Comparison of ENCODE assay signal across 9 cellular contexts in the genomic region with DNA sequence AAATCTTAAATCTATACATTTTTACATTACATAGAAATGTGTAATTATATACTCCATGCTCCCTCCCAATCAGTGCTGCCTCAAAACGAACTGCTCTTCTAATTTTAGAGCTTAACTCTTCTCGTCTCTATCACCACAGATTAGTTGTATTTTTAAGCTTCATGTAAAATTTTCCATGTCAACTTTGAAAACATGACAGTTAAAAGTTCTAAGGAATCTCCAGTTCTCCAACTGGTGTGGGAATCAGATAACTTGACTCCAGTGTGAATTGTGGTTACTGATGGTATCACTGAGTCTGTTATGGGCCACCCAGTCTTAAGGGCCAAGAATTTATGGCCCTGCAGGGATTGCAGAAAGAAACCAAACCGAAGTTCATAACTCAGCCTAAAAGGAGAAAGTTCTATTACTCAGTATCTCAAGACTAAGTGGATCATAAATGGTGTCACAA. TPM values are rescaled to one million over a fixed set of nuclear protein-coding genes. Genes with fewer than 3 reads are reported as not detected.
DNase-seq lines count a peak whose midpoint lies in the region; ATAC-seq and TF ChIP-seq lines count a peak whose summit lies in the region.
"Had no signal": no experiment of that assay in that cellular context is flagged by ENCODE, and none has a peak within 500 bp of the region (broad histone marks: within the 10 kb centered on the region; RNA-seq: fewer than 3 reads in every experiment).

No MANE protein-coding gene starts in this region.

- peaks cover 4% of the 10 kb centered on the region for H3K23me2 ChIP-seq in H9 (ENCODE audit: insufficient read length, low read depth, low read length, poor library complexity, severe bottlenecking)

- H2BK12ac ChIP-seq in H9 (ENCODE audit: insufficient read length, low read depth, low read length) = no peak overlapping the region

- H3K4me1 ChIP-seq in H9 (ENCODE audit: insufficient read depth, low read length) (no peaks in the 10 kb centered on the region; the same call in 1 of the 2 replicates), esophagus muscularis mucosa (peaks cover 54 to 75% (median 59%) of the 10 kb centered on the region in 4 donors), skeletal muscle satellite cell (ENCODE audit: control insufficient read depth, insufficient read depth, low read length) (peaks cover 88% of the 10 kb centered on the region)

- H2BK5ac ChIP-seq in H9 (ENCODE audit: insufficient read length, low read length) = no peak overlapping the region

- H3K27ac ChIP-seq in H9 (ENCODE audit: insufficient read length, low read depth, low read length) (no peak overlapping the region), esophagus muscularis mucosa (replicated peaks in 1 of 4) (peak overlapping the region; percentile 94 to 97 (median 96))

- H3K9me3 Mint-ChIP-seq in H9 = no peaks in the 10 kb centered on the region

- H2AK5ac ChIP-seq in H9 (ENCODE audit: insufficient read length, low read length) = no peak overlapping the region

- H3K36me3 ChIP-seq in esophagus muscularis mucosa (no peaks in the 10 kb centered on the region), skeletal muscle satellite cell (ENCODE audit: insufficient read depth, low read length) (peaks cover 11% of the 10 kb centered on the region)

- no peaks in the 10 kb centered on the region for H3K27me3 Mint-ChIP-seq in H9 (ENCODE audit: low read depth)

- H2AFZ ChIP-seq in H9 (ENCODE audit: low read length) = no peak overlapping the region

- peaks cover 2% of the 10 kb centered on the region; the same call in 1 of the 2 replicates for H3K79me2 ChIP-seq in H9 (ENCODE audit: insufficient read depth, low read length)

- no peak overlapping the region for H2BK20ac ChIP-seq in H9 (ENCODE audit: low read depth, low read length, poor library complexity, severe bottlenecking)

- no peak overlapping the region for H2BK15ac ChIP-seq in H9 (ENCODE audit: low read depth, low read length)

- peak overlapping the region; percentile 96 to 98; a peak in 3 of 5 replicates for H3K4me3 Mint-ChIP-seq in H9

- H3K27ac Mint-ChIP-seq in H9 = peak overlapping the region in 2 of 3 experiments; percentile 36 to 100; a peak in 3 of 7 replicates

- H3K4me2 ChIP-seq in H9 (ENCODE audit: insufficient read depth, insufficient read length, low read length) (no peak overlapping the region), skeletal muscle satellite cell (ENCODE audit: low read length) (peak overlapping the region; percentile 91)

- no peak overlapping the region for H3K23ac ChIP-seq in H9 (ENCODE audit: insufficient read length, low read depth, low read length)

- H3K27me3 ChIP-seq in H9 (ENCODE audit: insufficient read depth, low read length) (no peaks in the 10 kb centered on the region), esophagus muscularis mucosa (no peaks in the 10 kb centered on the region), skeletal muscle satellite cell (ENCODE audit: control insufficient read depth, insufficient read depth, low read length) (no peaks in the 10 kb centered on the region)

- DNase-seq in H9 = no peak
- peak; percentile 69 for DNase-seq in SK-MEL-5 (ENCODE audit: low read depth, low spot score)
- DNase-seq in esophagus muscularis mucosa (ENCODE audit: extremely low spot score) = no peak
- DNase-seq in inferior parietal cortex (ENCODE audit: extremely low spot score) = no peak
- no peak for DNase-seq in retina
- DNase-seq in activated CD4-positive, alpha-beta T cell treated with anti-CD3 and anti-CD28 coated beads, Interleukin-2, amount 50 U/mL, for 48 hours = no peak
- DNase-seq: NCI-H2081 treated with DMSO at 0.1 percent for 48 hours had no signal

- TF ChIP-seq CTCF in H9 (conservative IDR thresholded peaks at IDR 0.05) = no peak
- TF ChIP-seq CTCF in esophagus muscularis mucosa (IDR thresholded peaks at IDR 0.05) = no peak

- ATAC-seq in HG02763 (IDR thresholded peaks at IDR 0.05; ENCODE audit: unreplicated experiment) = no peak

- H3K56ac ChIP-seq in H9 (ENCODE audit: insufficient read length, low read depth, low read length) = no peak overlapping the region

- no peak overlapping the region for H4K5ac ChIP-seq in H9 (ENCODE audit: insufficient read length, low read depth, low read length)

- H3K9me3 ChIP-seq in H9 (ENCODE audit: control insufficient read depth, low read depth, low read length) (no peaks in the 10 kb centered on the region), esophagus muscularis mucosa (no peaks in the 10 kb centered on the region), skeletal muscle satellite cell (replicated peaks; ENCODE audit: low read length) (no peaks in the 10 kb centered on the region)

- H3K14ac ChIP-seq in H9 (ENCODE audit: insufficient read depth, low read length) = no peak overlapping the region

- in situ Hi-C loops in SK-MEL-5 (cut with HindIII; ENCODE audit: low pct_unique_long_range_greater_than_20kb, low sequenced_read_pairs) = no loop called here

- no peak for TF ChIP-seq POLR2A in esophagus muscularis mucosa (IDR thresholded peaks at IDR 0.05; ENCODE audit: low read depth)

- H3K4ac ChIP-seq in H9 (ENCODE audit: low read depth, low read length) = no peak overlapping the region

- H3T11ph ChIP-seq in H9 (ENCODE audit: low read length) = no peak overlapping the region

- peaks cover 54 to 77% of the 10 kb centered on the region in 2 experiments for H3K4me1 Mint-ChIP-seq in H9

- H3K18ac ChIP-seq in H9 (ENCODE audit: insufficient read length, low read depth, low read length) = no peak overlapping the region

- no peak overlapping the region for H2BK120ac ChIP-seq in H9 (ENCODE audit: low read depth, low read length, poor library complexity, severe bottlenecking)

- intact Hi-C loops in esophagus muscularis mucosa (cut with DNase I) = loop anchor here (10.0 kb wide), 2 partner anchors 82 to 122 kb away; no protein-coding TSS in a partner anchor

- WGBS in H9 (ENCODE audit: extremely low coverage, insufficient read length, low lambda C conversion rate) = no CpG with 5 or more reads among the region's 3 CpGs
- WGBS in esophagus muscularis mucosa = 18% methylated on average over 3 of the region's 3 CpGs

- H3K9ac ChIP-seq in H9 (ENCODE audit: extremely low read depth, insufficient read length, low read length) = no peak overlapping the region
- peak overlapping the region; percentile 96 for H3K9ac ChIP-seq in skeletal muscle satellite cell (ENCODE audit: low read depth, low read length)

- H4K91ac ChIP-seq in H9 (ENCODE audit: insufficient read length, low read depth, low read length) = no peak overlapping the region

- no peak overlapping the region for H3K4me3 ChIP-seq in esophagus muscularis mucosa
- H3K4me3 ChIP-seq in skeletal muscle satellite cell (ENCODE audit: low read length) = peak overlapping the region; percentile 72

- no peaks in the 10 kb centered on the region for H3K79me1 ChIP-seq in H9 (ENCODE audit: insufficient read depth, low read depth, low read length, poor library complexity, severe bottlenecking)

- no peak for TF ChIP-seq EP300 in esophagus muscularis mucosa (IDR thresholded peaks at IDR 0.05)

- H4K8ac ChIP-seq in H9 (replicated peaks; ENCODE audit: insufficient read length, low read depth, low read length) = no peak overlapping the region

- H3K36me3 Mint-ChIP-seq in H9 (ENCODE audit: insufficient read depth in 1 of 3, low read depth in 3 of 3) = no peaks in the 10 kb centered on the region

- H4K20me1 ChIP-seq in H9 (ENCODE audit: control insufficient read depth, insufficient read depth, insufficient read length) = no peaks in the 10 kb centered on the region

RNA-seq across cellular contexts. Expression of a gene that starts 31.7 kb away (rescaled TPM):
- total RNA-seq in H9 (2021) = 34.2 and 38.2 TPM in 2 replicates
- total RNA-seq in SK-MEL-5 (2014; rRNA removed; shearing (Covaris generic)) = 37.3 and 47.6 TPM in 2 replicates
- 17.7 and 27.3 TPM in 2 replicates for polyA plus RNA-seq in SK-MEL-5 (2015; cell fraction: cytosol; rRNA removed)
- 36.4 and 63.9 TPM in 2 replicates for polyA plus RNA-seq in SK-MEL-5 (2015; cell fraction: nucleus; rRNA removed)
- 100 to 1,000 TPM in 2 of 4 donors, 10 to 100 TPM in 2; 77.0 to 109 (median 94.0) TPM for total RNA-seq in esophagus muscularis mucosa
- total RNA-seq in skeletal muscle satellite cell (2012; rRNA removed) = 55.9 and 67.9 TPM in 2 replicates
